Comparison of ENCODE assay signal across 19 cellular contexts in genomic region chr12:21934173-21934572, GRCh38. TPM values are rescaled to one million over a fixed set of nuclear protein-coding genes. Genes with fewer than 3 reads are reported as not detected.
DNase-seq lines count a peak whose midpoint lies in the region; ATAC-seq and TF ChIP-seq lines count a peak whose summit lies in the region.
"Had no signal": no experiment of that assay in that cellular context is flagged by ENCODE, and none has a peak within 500 bp of the region (broad histone marks: within the 10 kb centered on the region; RNA-seq: fewer than 3 reads in every experiment).

No MANE protein-coding gene starts in this region.

- TF ChIP-seq POLR2A in lower leg skin (IDR thresholded peaks at IDR 0.05) = no peak

- ATAC-seq in T-helper 17 cell = no peak

- H3K9me3 Mint-ChIP-seq in endodermal cell = peaks cover 20% of the 10 kb centered on the region

- no peak overlapping the region for H3K27ac ChIP-seq in endodermal cell (ENCODE audit: low read depth, low read length)
- H3K27ac ChIP-seq: HL-60, RWPE1, SJCRH30 had no signal

- H3K4me1 Mint-ChIP-seq in endodermal cell (no peaks in the 10 kb centered on the region), T-helper 17 cell (no peaks in the 10 kb centered on the region)

- H3K9me3 ChIP-seq in skeletal muscle satellite cell (replicated peaks; ENCODE audit: low read length) = no peaks in the 10 kb centered on the region
- H3K9me3 ChIP-seq in endodermal cell (ENCODE audit: control insufficient read depth, low read length) = no peaks in the 10 kb centered on the region
- H3K9me3 ChIP-seq in T-helper 17 cell (ENCODE audit: control insufficient read depth, low read length, poor library complexity, severe bottlenecking) = no peaks in the 10 kb centered on the region

- no peaks in the 10 kb centered on the region for H3K27me3 ChIP-seq in skeletal muscle satellite cell (ENCODE audit: control insufficient read depth, insufficient read depth, low read length)
- H3K27me3 ChIP-seq in endodermal cell (ENCODE audit: control insufficient read depth, insufficient read depth, low read length, poor library complexity, severe bottlenecking) = peaks cover 7% of the 10 kb centered on the region
- H3K27me3 ChIP-seq: SJCRH30 had no signal

- H3K4me3 ChIP-seq in fibroblast of mammary gland (ENCODE audit: control insufficient read depth, low read depth, low read length) (no peak overlapping the region), skeletal muscle satellite cell (ENCODE audit: low read length) (no peak overlapping the region), lower leg skin (ENCODE audit: low read depth, poor library complexity, severe bottlenecking) (no peak overlapping the region), endodermal cell (ENCODE audit: low read length) (no peak overlapping the region)
- H3K4me3 ChIP-seq: SJCRH30 had no signal

- 90 to 93% methylated on average over 1 of the region's 1 CpG for WGBS in lower leg skin, 2 donors
- WGBS in endodermal cell (ENCODE audit: insufficient coverage in 1 of 2, insufficient read length in 1 of 2), 2 experiments = 93 to 100% methylated on average over 1 of the region's 1 CpG

- peak overlapping the region; percentile 51 for H3K4me2 ChIP-seq in skeletal muscle satellite cell (ENCODE audit: low read length)

- intact Hi-C loops in lower leg skin (cut with DNase I; ENCODE audit: low total_unique reads) = no loop called here

- peaks cover 19% of the 10 kb centered on the region for H3K4me1 ChIP-seq in skeletal muscle satellite cell (ENCODE audit: control insufficient read depth, insufficient read depth, low read length)
- no peaks in the 10 kb centered on the region for H3K4me1 ChIP-seq in endodermal cell (ENCODE audit: control insufficient read depth, insufficient read depth, low read length)
- H3K4me1 ChIP-seq: SJCRH30 had no signal

- no peaks in the 10 kb centered on the region for H3K36me3 Mint-ChIP-seq in endodermal cell (ENCODE audit: low read depth)
- no peaks in the 10 kb centered on the region for H3K36me3 Mint-ChIP-seq in T-helper 17 cell (ENCODE audit: low read depth)

- H3K36me3 ChIP-seq in skeletal muscle satellite cell (ENCODE audit: insufficient read depth, low read length) (peaks cover 5% of the 10 kb centered on the region), endodermal cell (ENCODE audit: control insufficient read depth, insufficient read depth, low read length) (no peaks in the 10 kb centered on the region)
- H3K36me3 ChIP-seq: SJCRH30 had no signal

- peak overlapping the region; percentile 51 for H3K9ac ChIP-seq in skeletal muscle satellite cell (ENCODE audit: low read depth, low read length)
- H3K9ac ChIP-seq in endodermal cell (ENCODE audit: extremely low read depth, low read length, poor library complexity, severe bottlenecking) = no peak overlapping the region

- H3K27ac Mint-ChIP-seq in endodermal cell = no peak overlapping the region
- no peak overlapping the region for H3K27ac Mint-ChIP-seq in T-helper 17 cell

- H3K27me3 Mint-ChIP-seq in endodermal cell (ENCODE audit: insufficient read depth) (peaks cover 23% of the 10 kb centered on the region), T-helper 17 cell (peaks cover 26% of the 10 kb centered on the region)

- H3K4me3 Mint-ChIP-seq in endodermal cell = no peak overlapping the region
- no peak overlapping the region for H3K4me3 Mint-ChIP-seq in T-helper 17 cell

- TF ChIP-seq CTCF in fibroblast of mammary gland (conservative IDR thresholded peaks at IDR 0.05; ENCODE audit: control insufficient read depth, insufficient read depth, low read depth, low read length) (no peak), lower leg skin (IDR thresholded peaks at IDR 0.05) (no peak), endodermal cell (conservative IDR thresholded peaks at IDR 0.05) (no peak)

- DNase-seq in ELR (ENCODE audit: low read depth) = peak; percentile 78
- peak; percentile 67 for DNase-seq in RKO (ENCODE audit: low spot score)
- DNase-seq in fibroblast of mammary gland (ENCODE audit: low read depth) = peak; percentile 79
- no peak for DNase-seq in lower leg skin (ENCODE audit: low spot score in 2 of 2)
- DNase-seq in endodermal cell = no peak
- DNase-seq in T-helper 17 cell = no peak
- DNase-seq: ACHN, COR-L47, H7, NCI-H1417, NCI-H187 treated with DMSO at 0.1 percent for 48 hours, NCI-H2171, NCI-H446, NCI-H748 treated with DMSO at 0.1 percent for 48 hours, OCI-M1, SJCRH30 had no signal

RNA-seq across cellular contexts. Expression of gene ABCC9, which starts 7.1 kb away (rescaled TPM):
- 11.7 and 17.3 TPM in 2 replicates for total RNA-seq in skeletal muscle satellite cell (2012; rRNA removed)
- 10 to 100 TPM in 1 of 4 donors, 1 to 10 TPM in 3; 2.5 to 15.9 (median 7.2) TPM for total RNA-seq in lower leg skin
- total RNA-seq in endodermal cell = under 1 TPM in 1 of 2 donors, not detected in 1; 0.22 TPM
- 0.53 TPM for polyA plus RNA-seq in endodermal cell (2013, experiment 1 of 2)
- polyA plus RNA-seq in endodermal cell (2013, experiment 2 of 2) = 0.54 TPM
- total RNA-seq in T-helper 17 cell = not detected
- total RNA-seq: H7 had no signal

Comparison
In these comparisons a context has a peak if more than half of its experiments do, and no peak if none do; other contexts are left out.
1. DNase-seq: peak in ELR (single experiment), RKO (single experiment) and fibroblast of mammary gland (single experiment); none in lower leg skin (0 of 2), endodermal cell (single experiment) and T-helper 17 cell (0 of 3).